In genomic region chr15:80620931-80621330, GRCh38 we compare ENCODE assay signal across 35 cellular contexts.
"Had no signal": no experiment of that assay in that cellular context is flagged by ENCODE, and none has a peak within 500 bp of the region (broad histone marks: within the 10 kb centered on the region; RNA-seq: fewer than 3 reads in every experiment).

No MANE protein-coding gene starts in this region.

- H3K4me1 ChIP-seq: colonic mucosa, uterus had no signal

- H3K4me3 ChIP-seq: body of pancreas, cardiac muscle cell, colonic mucosa, esophagus muscularis mucosa, ovary, skin epidermis, thoracic aorta, uterus had no signal

- FAIRE-seq: frontal cortex, keratinocyte had no signal

- H3K9me3 Mint-ChIP-seq: type B pancreatic cell had no signal

- H3K9me3 ChIP-seq: body of pancreas, colonic mucosa, neutrophil, ovary, uterus had no signal

- H3K27ac ChIP-seq: body of pancreas, cardiac muscle cell, colonic mucosa, esophagus muscularis mucosa, neutrophil, ovary, skin epidermis, thoracic aorta, uterus, VCaP had no signal

- H3K36me3 ChIP-seq: cardiac muscle cell, colonic mucosa, esophagus muscularis mucosa, neutrophil, ovary, thoracic aorta, uterus had no signal

- H3K4me1 Mint-ChIP-seq: naive B cell; stimulated activated effector memory CD8-positive, alpha-beta T cell treated with anti-CD3 and anti-CD28 coated beads, Interleukin-12 subunit alpha, Interleukin-12 subunit beta, amount 100 ng/mL, for 72 hours had no signal

- H3K27me3 ChIP-seq: body of pancreas, cardiac muscle cell, colonic mucosa, esophagus muscularis mucosa, ovary, uterus had no signal

- H3K4me3 Mint-ChIP-seq: activated naive CD8-positive, alpha-beta T cell; effector memory CD8-positive, alpha-beta T cell; mesothelial cell of epicardium; nephron progenitor cell; stimulated activated effector memory CD8-positive, alpha-beta T cell treated with anti-CD3 and anti-CD28 coated beads, Interleukin-12 subunit alpha, Interleukin-12 subunit beta, amount 100 ng/mL, for 72 hours; stimulated activated naive CD8-positive, alpha-beta T cell treated with anti-CD3 and anti-CD28 coated beads, Interleukin-15, Interleukin-2, amounts not matched to agents 100 ng/mL and 50 ng/mL, for 24 hours; T-helper 2 cell treated with Interferon-gamma antibody and Interleukin-4, amounts not matched to agents 5 μg/mL and 100 μg/mL, for 36 hours; type B pancreatic cell had no signal

- ATAC-seq: body of pancreas; effector memory CD8-positive, alpha-beta T cell; left cardiac atrium; sciatic nerve; stimulated activated effector memory CD8-positive, alpha-beta T cell treated with anti-CD3 and anti-CD28 coated beads, Interleukin-12 subunit alpha, Interleukin-12 subunit beta, amount 100 ng/mL, for 72 hours had no signal

- H3K36me3 Mint-ChIP-seq: mesothelial cell of epicardium; stimulated activated effector memory CD8-positive, alpha-beta T cell treated with anti-CD3 and anti-CD28 coated beads, Interleukin-12 subunit alpha, Interleukin-12 subunit beta, amount 100 ng/mL, for 72 hours; type B pancreatic cell had no signal

- H3K27me3 Mint-ChIP-seq: type B pancreatic cell had no signal

- H3K27ac Mint-ChIP-seq: activated naive CD8-positive, alpha-beta T cell; effector memory CD8-positive, alpha-beta T cell; mesothelial cell of epicardium; nephron progenitor cell; progenitor cell of endocrine pancreas; stimulated activated effector memory CD8-positive, alpha-beta T cell treated with anti-CD3 and anti-CD28 coated beads, Interleukin-12 subunit alpha, Interleukin-12 subunit beta, amount 100 ng/mL, for 72 hours; stimulated activated naive CD8-positive, alpha-beta T cell treated with anti-CD3 and anti-CD28 coated beads, Interleukin-15, Interleukin-2, amounts not matched to agents 100 ng/mL and 50 ng/mL, for 24 hours; T-helper 2 cell treated with Interferon-gamma antibody and Interleukin-4, amounts not matched to agents 5 μg/mL and 100 μg/mL, for 36 hours; type B pancreatic cell had no signal

- DNase-seq: activated CD4-positive, alpha-beta T cell treated with anti-CD3 and anti-CD28 coated beads for 4 hours; activated CD4-positive, alpha-beta T cell treated with anti-CD3 and anti-CD28 coated beads, Interleukin-2, amount 50 U/mL, for 4 hours; activated CD8-positive, alpha-beta memory T cell treated with anti-CD3 and anti-CD28 coated beads for 24 hours; activated effector memory CD4-positive, alpha-beta T cell treated with Interleukin-2 at 50 U/mL for 16 hours; activated naive CD4-positive, alpha-beta T cell treated with Interleukin-2 at 50 U/mL for 16 hours; aorta; body of pancreas; cerebellar nuclear complex; colonic mucosa; effector memory CD8-positive, alpha-beta T cell; hippocampal formation; left cardiac atrium; naive B cell; nephron progenitor cell; ovary; retina; stimulated activated CD4-positive, alpha-beta T cell treated with anti-CD3 and anti-CD28 coated beads, Interleukin-4, amount 100 ng/mL, for 24 hours; T-helper 1 cell; uterus had no signal
